In the genomic region with DNA sequence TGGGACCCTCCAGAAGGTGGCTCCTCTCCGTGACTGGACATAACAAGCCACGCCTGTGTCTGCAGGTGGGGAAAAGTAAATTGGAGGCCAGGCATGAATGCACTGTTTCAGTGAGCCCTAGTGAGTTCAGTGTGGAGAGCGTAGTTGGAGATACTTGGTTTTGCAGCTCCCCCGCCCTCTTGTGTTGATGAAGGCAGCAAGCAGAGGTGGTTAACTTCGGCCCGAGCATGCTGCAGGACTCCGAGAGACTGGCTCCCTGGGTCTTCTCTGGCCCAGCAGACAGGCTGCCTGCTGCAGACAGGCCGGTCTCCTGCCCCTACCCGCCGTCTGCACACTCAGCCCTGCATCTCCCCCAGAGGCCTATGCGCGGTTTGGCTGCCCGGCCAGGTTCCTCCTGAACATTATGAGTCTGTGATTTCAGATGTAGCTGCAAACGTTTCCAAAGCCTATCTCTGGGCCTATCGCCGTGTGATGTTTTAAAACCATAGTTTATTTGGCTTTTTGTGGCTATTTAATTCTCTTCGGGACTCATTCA, we compare ENCODE assay signal across 27 cellular contexts.
"Had no signal": no experiment of that assay in that cellular context is flagged by ENCODE, and none has a peak within 500 bp of the region (broad histone marks: within the 10 kb centered on the region; RNA-seq: fewer than 3 reads in every experiment).

No MANE protein-coding gene starts in this region.

- H3K4me1 ChIP-seq: transverse colon had no signal

- H3K27ac Mint-ChIP-seq: activated CD4-positive, alpha-beta memory T cell treated with anti-CD3 and anti-CD28 coated beads for 36 hours; activated CD4-positive, alpha-beta T cell treated with anti-CD3 and anti-CD28 coated beads, Interleukin-2, amount 10 ng/mL, durations not matched to agents 24 days and 14 days; activated naive CD4-positive, alpha-beta T cell treated with anti-CD3 and anti-CD28 coated beads for 36 hours; activated naive CD8-positive, alpha-beta T cell treated with anti-CD3 and anti-CD28 coated beads, Interleukin-2, amount 10 ng/mL, durations not matched to agents 7 days and 5 days; activated T-helper 1 cell treated with anti-CD3 and anti-CD28 coated beads, Interleukin-12 subunit alpha, Interleukin-12 subunit beta, Interleukin-2, Interleukin-4 antibody, amounts not matched to agents 30 ng/mL and 10 ng/mL and 1 ng/mL, durations not matched to agents 14 hours and 24 hours and 36 hours; dendritic cell treated with granulocyte-macrophage colony-stimulating factor and Interleukin-4, amounts not matched to agents 40 ng/mL and 50 ng/mL, for 4 days; progenitor cell of endocrine pancreas; T-helper 1 cell treated with Interleukin-12 subunit alpha and Interleukin-12 subunit beta and Interleukin-4 antibody, amounts not matched to agents 30 μg/mL and 1 μg/mL, for 36 hours had no signal

- H3K27me3 ChIP-seq: gastroesophageal sphincter, hepatocyte, ovary, suprapubic skin, transverse colon had no signal

- H3K4me3 Mint-ChIP-seq: activated CD4-positive, alpha-beta memory T cell treated with anti-CD3 and anti-CD28 coated beads for 36 hours; activated CD4-positive, alpha-beta T cell treated with anti-CD3 and anti-CD28 coated beads, Interleukin-2, amount 10 ng/mL, durations not matched to agents 24 days and 14 days; activated naive CD4-positive, alpha-beta T cell treated with anti-CD3 and anti-CD28 coated beads for 36 hours; activated naive CD8-positive, alpha-beta T cell treated with anti-CD3 and anti-CD28 coated beads, Interleukin-2, amount 10 ng/mL, durations not matched to agents 7 days and 5 days; activated T-helper 1 cell treated with anti-CD3 and anti-CD28 coated beads, Interleukin-12 subunit alpha, Interleukin-12 subunit beta, Interleukin-2, Interleukin-4 antibody, amounts not matched to agents 30 ng/mL and 10 ng/mL and 1 ng/mL, durations not matched to agents 14 hours and 24 hours and 36 hours; dendritic cell treated with granulocyte-macrophage colony-stimulating factor and Interleukin-4, amounts not matched to agents 40 ng/mL and 50 ng/mL, for 4 days; nephron; T-helper 1 cell treated with Interleukin-12 subunit alpha and Interleukin-12 subunit beta and Interleukin-4 antibody, amounts not matched to agents 30 μg/mL and 1 μg/mL, for 36 hours had no signal

- H3K9me3 Mint-ChIP-seq: activated CD4-positive, alpha-beta T cell treated with anti-CD3 and anti-CD28 coated beads, Interleukin-2, amount 10 ng/mL, durations not matched to agents 24 days and 14 days had no signal

- H3K27me3 Mint-ChIP-seq: activated CD4-positive, alpha-beta memory T cell treated with anti-CD3 and anti-CD28 coated beads for 36 hours; activated CD4-positive, alpha-beta T cell treated with anti-CD3 and anti-CD28 coated beads, Interleukin-2, amount 10 ng/mL, durations not matched to agents 24 days and 14 days; activated naive CD8-positive, alpha-beta T cell treated with anti-CD3 and anti-CD28 coated beads, Interleukin-2, amount 10 ng/mL, durations not matched to agents 7 days and 5 days; dendritic cell treated with granulocyte-macrophage colony-stimulating factor and Interleukin-4, amounts not matched to agents 40 ng/mL and 50 ng/mL, for 4 days; progenitor cell of endocrine pancreas had no signal

- H3K4me3 ChIP-seq: gastroesophageal sphincter, hepatocyte, ovary, suprapubic skin, transverse colon had no signal

- ATAC-seq: gastroesophageal sphincter, left cardiac atrium, left ventricle myocardium superior had no signal

- H3K36me3 ChIP-seq: gastroesophageal sphincter, ovary, suprapubic skin, transverse colon had no signal

- H3K27ac ChIP-seq: hepatocyte, ovary, suprapubic skin, transverse colon, VCaP had no signal

- DNase-seq: activated CD4-positive, alpha-beta memory T cell treated with anti-CD3 and anti-CD28 coated beads for 36 hours; activated CD4-positive, alpha-beta T cell treated with anti-CD3 and anti-CD28 coated beads, Interleukin-2, amount 10 ng/mL, durations not matched to agents 24 days and 14 days; activated CD4-positive, CD25-positive, alpha-beta regulatory T cell treated with anti-CD3 and anti-CD28 coated beads, Interleukin-2, amount 50 U/mL, for 72 hours; activated CD8-positive, alpha-beta memory T cell treated with anti-CD3 and anti-CD28 coated beads, Interleukin-2, amount 50 U/mL, for 4 hours; activated effector memory CD4-positive, alpha-beta T cell treated with anti-CD3 and anti-CD28 coated beads, Interleukin-2, amount 50 U/mL, for 16 hours; activated naive CD4-positive, alpha-beta T cell treated with anti-CD3 and anti-CD28 coated beads for 36 hours; activated naive CD8-positive, alpha-beta T cell treated with anti-CD3 and anti-CD28 coated beads, Interleukin-2, amount 10 ng/mL, durations not matched to agents 7 days and 5 days; activated T-cell treated with anti-CD3 and anti-CD28 coated beads, Interleukin-2, amount 50 U/mL, for 1 hour; caudate nucleus; left cardiac atrium; left ventricle myocardium superior; ovary; small intestine; stimulated activated CD4-positive, alpha-beta T cell treated with anti-CD3 and anti-CD28 coated beads, Interleukin-15, amount 100 ng/mL, for 24 hours; stimulated activated CD4-positive, alpha-beta T cell treated with anti-CD3 and anti-CD28 coated beads, Interleukin-2, amount 100 ng/mL, for 24 hours; stimulated activated naive CD4-positive, alpha-beta T cell; T-helper 9 cell; transverse colon had no signal
